In the genomic region with DNA sequence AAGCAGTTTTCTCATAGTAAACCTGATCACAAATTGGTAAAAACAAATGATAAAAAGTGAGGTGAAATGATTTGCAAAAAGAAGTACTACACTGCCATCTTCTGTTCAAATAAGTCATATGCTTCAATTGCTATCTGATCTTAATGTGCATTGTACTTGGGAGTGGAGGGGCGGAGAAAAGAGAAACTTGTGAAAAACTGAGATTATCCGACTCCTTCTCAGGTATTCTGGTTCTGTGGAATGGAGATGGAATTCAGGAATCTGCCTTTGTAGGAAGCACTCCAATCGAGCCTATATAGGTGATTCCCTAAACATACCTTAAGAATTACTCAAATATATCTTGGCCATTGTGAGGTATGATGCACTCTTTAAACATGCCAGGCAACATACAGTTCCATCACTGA, we compare ENCODE assay signal across 8 cellular contexts.
DNase-seq lines count a peak whose midpoint lies in the region; ATAC-seq and TF ChIP-seq lines count a peak whose summit lies in the region.

No MANE protein-coding gene starts in this region.

- peak; percentile 74 for ATAC-seq in HG02981 (IDR thresholded peaks at IDR 0.05; ENCODE audit: unreplicated experiment)
- no peak for ATAC-seq in activated CD4-positive, CD25-positive, alpha-beta regulatory T cell treated with anti-CD3 and anti-CD28 coated beads, Interleukin-2, amount 50 U/mL, for 24 hours

- peak; percentile 50 for DNase-seq in DMS53 (lab: John Stamatoyannopoulos, UW)
- DNase-seq in DMS53 treated with DMSO at 0.1 percent for 48 hours (lab: John Stamatoyannopoulos, UW; ENCODE audit: unreplicated experiment): no peak
- peak; percentile 39 for DNase-seq in NCI-H69 (lab: John Stamatoyannopoulos, UW)
- peak; percentile 53 for DNase-seq in endodermal cell
- no peak for DNase-seq in retinal pigment epithelial cell (ENCODE audit: low read depth)
- no peak for DNase-seq in coronary artery (ENCODE audit: low spot score)

- TF ChIP-seq CTCF in endodermal cell (conservative IDR thresholded peaks at IDR 0.05) (peak; percentile 76), retinal pigment epithelial cell (conservative IDR thresholded peaks at IDR 0.05; ENCODE audit: low read depth, low read length) (peak; percentile 46), coronary artery (IDR thresholded peaks at IDR 0.05) (no peak)

- H3K36me3 Mint-ChIP-seq in endodermal cell (ENCODE audit: low read depth): no peaks in the 10 kb centered on the region

- H3K9me3 ChIP-seq in endodermal cell (ENCODE audit: control insufficient read depth, low read length): peaks cover 89% of the 10 kb centered on the region

- H3K27me3 Mint-ChIP-seq in endodermal cell (ENCODE audit: insufficient read depth): peaks cover 34% of the 10 kb centered on the region

- H3K4me3 ChIP-seq in endodermal cell (ENCODE audit: low read length) (no peak overlapping the region), retinal pigment epithelial cell (ENCODE audit: low read length) (no peak overlapping the region), coronary artery (no peak overlapping the region)

- H3K4me1 Mint-ChIP-seq in endodermal cell: peaks cover 34% of the 10 kb centered on the region

- H3K36me3 ChIP-seq in endodermal cell (ENCODE audit: control insufficient read depth, insufficient read depth, low read length): no peaks in the 10 kb centered on the region

- H3K27ac ChIP-seq in endodermal cell (ENCODE audit: low read depth, low read length): no peak overlapping the region
- H3K27ac ChIP-seq in coronary artery: no peak overlapping the region

- 71 to 90% methylated on average over 2 to 3 of the region's 3 CpGs for WGBS in endodermal cell (ENCODE audit: insufficient coverage in 1 of 2, insufficient read length in 1 of 2), 2 experiments

- H3K27ac Mint-ChIP-seq in endodermal cell: no peak overlapping the region

- no peaks in the 10 kb centered on the region for H3K4me1 ChIP-seq in endodermal cell (ENCODE audit: control insufficient read depth, insufficient read depth, low read length)

- no peak overlapping the region for H3K4me3 Mint-ChIP-seq in endodermal cell

- H3K9ac ChIP-seq in endodermal cell (ENCODE audit: extremely low read depth, low read length, poor library complexity, severe bottlenecking): no peak overlapping the region

- no peaks in the 10 kb centered on the region for H3K27me3 ChIP-seq in endodermal cell (ENCODE audit: control insufficient read depth, insufficient read depth, low read length, poor library complexity, severe bottlenecking)

- no peaks in the 10 kb centered on the region for H3K9me3 Mint-ChIP-seq in endodermal cell

Comparison
In these comparisons a context has a peak if more than half of its experiments do, and no peak if none do; other contexts are left out.
1. DNase-seq: peak in DMS53 (single experiment), NCI-H69 (single experiment) and endodermal cell (single experiment); none in DMS53 treated with DMSO at 0.1 percent for 48 hours (single experiment), retinal pigment epithelial cell (single experiment) and coronary artery (single experiment).